In genomic region chr2:101253013-101253712, GRCh38 we compare ENCODE assay signal across 8 cellular contexts. TPM values are rescaled to one million over a fixed set of nuclear protein-coding genes. Genes with fewer than 3 reads are reported as not detected.
DNase-seq lines count a peak whose midpoint lies in the region; ATAC-seq lines count a peak whose summit lies in the region.

No MANE protein-coding gene starts in this region.

- no peaks in the 10 kb centered on the region for H3K27me3 Mint-ChIP-seq in effector memory CD8-positive, alpha-beta T cell

- H3K27me3 ChIP-seq in mononuclear cell (ENCODE audit: insufficient read depth, low read length), result no peaks in the 10 kb centered on the region

- ATAC-seq in HG02884 (IDR thresholded peaks at IDR 0.05; ENCODE audit: unreplicated experiment), result peak; percentile 43
- ATAC-seq in effector memory CD8-positive, alpha-beta T cell (replicated peaks), result peak; percentile 79

- peaks cover 42 to 47% of the 10 kb centered on the region in 2 donors for H3K4me1 Mint-ChIP-seq in effector memory CD8-positive, alpha-beta T cell (ENCODE audit: low read depth in 2 of 2)

- peak overlapping the region; percentile 94 to 95 for H3K4me3 Mint-ChIP-seq in effector memory CD8-positive, alpha-beta T cell

- H3K4me3 ChIP-seq in mononuclear cell (ENCODE audit: low read length), result peak overlapping the region; percentile 94

- no peaks in the 10 kb centered on the region for H3K9me3 ChIP-seq in mononuclear cell (ENCODE audit: low read depth, low read length)

- peaks cover 46% of the 10 kb centered on the region for H3K4me1 ChIP-seq in mononuclear cell (ENCODE audit: insufficient read depth, low read length)

- peaks cover 30% of the 10 kb centered on the region for H3K36me3 Mint-ChIP-seq in effector memory CD8-positive, alpha-beta T cell (ENCODE audit: insufficient read depth)

- peak overlapping the region; percentile 91 to 96 for H3K27ac Mint-ChIP-seq in effector memory CD8-positive, alpha-beta T cell

- peak; percentile 71 for DNase-seq in SIG-M5 treated with dmso at 0.1 percent for 504 hours (lab: John Stamatoyannopoulos, UW; ENCODE audit: unreplicated experiment)
- DNase-seq in SIG-M5 (lab: John Stamatoyannopoulos, UW), result no peak
- DNase-seq in NCI-H226, result peak; percentile 31
- peak; percentile 53 to 61 for DNase-seq in activated CD4-positive, alpha-beta T cell treated with anti-CD3 and anti-CD28 coated beads, Interleukin-2, amount 50 U/mL, for 24 hours (ENCODE audit: low read depth in 1 of 2, low spot score in 1 of 2)
- peak; percentile 71 to 75 (median 72) for DNase-seq in effector memory CD8-positive, alpha-beta T cell
- DNase-seq in stimulated activated CD8-positive, alpha-beta memory T cell treated with anti-CD3 and anti-CD28 coated beads, Interleukin-4, amount 100 ng/mL, for 1 hour (ENCODE audit: low read depth in 2 of 2, low spot score in 1 of 2), result peak; percentile 54 to 55

- no peaks in the 10 kb centered on the region for H3K9me3 Mint-ChIP-seq in effector memory CD8-positive, alpha-beta T cell

RNA-seq across cellular contexts. Expression of gene CNOT11, which starts 0.5 kb away (rescaled TPM):
- total RNA-seq in mononuclear cell, result 53.5 TPM

RNA-seq across cellular contexts. Expression of gene RNF149, which starts 55.3 kb away (rescaled TPM):
- total RNA-seq in mononuclear cell, result 184 TPM
